In the genomic region with DNA sequence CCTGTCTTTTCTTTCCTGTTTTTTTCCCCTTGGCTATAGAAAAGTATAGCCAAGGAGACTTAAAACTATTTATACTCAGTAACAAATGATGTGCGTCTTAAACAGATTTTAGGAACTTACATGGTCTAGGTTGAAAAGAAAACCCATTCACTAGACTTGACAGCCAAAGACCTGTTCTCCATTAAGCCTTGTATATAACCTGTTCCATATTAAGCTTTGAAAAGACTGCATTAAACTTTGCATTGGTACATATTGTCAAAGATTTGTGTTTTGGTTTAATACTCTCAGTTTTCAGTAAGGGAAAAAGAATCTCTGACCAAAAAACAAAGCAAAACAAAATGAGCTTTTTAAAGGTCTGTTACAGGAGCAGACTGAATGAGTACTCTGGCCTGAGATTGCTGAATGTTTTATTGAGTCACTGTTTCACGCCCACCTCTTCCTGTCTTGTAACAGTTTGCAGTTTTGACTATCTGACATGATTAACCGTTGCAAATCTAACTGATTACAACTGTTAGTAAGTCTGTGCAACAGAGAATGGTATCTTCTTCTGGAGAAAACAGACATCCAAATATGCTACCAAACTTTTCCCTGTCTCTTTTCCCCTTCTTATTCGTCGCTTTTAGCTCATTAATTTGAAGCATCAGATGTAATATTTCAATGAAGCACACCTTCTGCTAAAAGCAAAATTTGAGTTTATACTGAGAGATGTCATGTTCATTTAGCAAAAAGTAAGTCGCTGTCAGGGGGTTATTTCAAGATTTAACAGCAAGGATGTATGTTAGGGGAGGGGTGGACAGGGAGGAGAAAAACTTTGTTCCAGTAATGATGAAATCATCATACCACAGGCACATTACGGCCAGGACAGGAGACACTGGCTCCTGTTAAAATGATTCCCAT, we compare ENCODE assay signal across 9 cellular contexts. TPM values are rescaled to one million over a fixed set of nuclear protein-coding genes. Genes with fewer than 3 reads are reported as not detected.
DNase-seq lines count a peak whose midpoint lies in the region; ATAC-seq and TF ChIP-seq lines count a peak whose summit lies in the region.
"Had no signal": no experiment of that assay in that cellular context is flagged by ENCODE, and none has a peak within 500 bp of the region (broad histone marks: within the 10 kb centered on the region; RNA-seq: fewer than 3 reads in every experiment).

No MANE protein-coding gene starts in this region.

- no peak for TF ChIP-seq CTCF in fibroblast of the aortic adventitia (IDR thresholded peaks at IDR 0.05; ENCODE audit: insufficient read depth, low read length)

- H3K4me1 Mint-ChIP-seq in T-helper 1 cell treated with Interleukin-12 subunit alpha and Interleukin-12 subunit beta and Interleukin-4 antibody, amounts not matched to agents 30 μg/mL and 1 μg/mL, for 36 hours (ENCODE audit: low read depth), result peaks cover 42% of the 10 kb centered on the region

- H3K4me3 ChIP-seq in fibroblast of the aortic adventitia (ENCODE audit: low read depth, low read length) (peak overlapping the region; percentile 1), Karpas-422 (ENCODE audit: low read length) (no peak overlapping the region)

- H3K9ac ChIP-seq in Karpas-422 (ENCODE audit: low read length), result no peak overlapping the region

- H2AFZ ChIP-seq in Karpas-422 (ENCODE audit: low read length), result no peak overlapping the region

- no peak overlapping the region for H3K4me2 ChIP-seq in Karpas-422 (ENCODE audit: low read depth, low read length, poor library complexity, severe bottlenecking)

- H4K20me1 ChIP-seq in Karpas-422 (ENCODE audit: insufficient read depth, low read depth, low read length), result no peaks in the 10 kb centered on the region

- peak overlapping the region; percentile 26 for H3K4me3 Mint-ChIP-seq in T-helper 1 cell treated with Interleukin-12 subunit alpha and Interleukin-12 subunit beta and Interleukin-4 antibody, amounts not matched to agents 30 μg/mL and 1 μg/mL, for 36 hours

- peaks cover 21% of the 10 kb centered on the region for H3K36me3 Mint-ChIP-seq in T-helper 1 cell treated with Interleukin-12 subunit alpha and Interleukin-12 subunit beta and Interleukin-4 antibody, amounts not matched to agents 30 μg/mL and 1 μg/mL, for 36 hours (ENCODE audit: low read depth)

- H3K9me3 Mint-ChIP-seq in T-helper 1 cell treated with Interleukin-12 subunit alpha and Interleukin-12 subunit beta and Interleukin-4 antibody, amounts not matched to agents 30 μg/mL and 1 μg/mL, for 36 hours, result no peaks in the 10 kb centered on the region

- H3K27ac ChIP-seq in Karpas-422 (ENCODE audit: low read length), result no peak overlapping the region
- H3K27ac ChIP-seq: VCaP had no signal

- no peaks in the 10 kb centered on the region for H3K27me3 ChIP-seq in Karpas-422 (ENCODE audit: low read length)

- H3K9me2 ChIP-seq in Karpas-422 (replicated peaks; ENCODE audit: insufficient read depth, low read length), result no peaks in the 10 kb centered on the region

- H3K4me1 ChIP-seq in Karpas-422 (ENCODE audit: low read length), result no peaks in the 10 kb centered on the region

- H3K36me3 ChIP-seq in Karpas-422 (ENCODE audit: insufficient read depth, low read length), result no peaks in the 10 kb centered on the region

- ATAC-seq in stimulated activated naive CD8-positive, alpha-beta T cell treated with anti-CD3 and anti-CD28 coated beads, Interleukin-15, Interleukin-2, amounts not matched to agents 100 U/mL and 50 U/mL, for 24 hours, result peak; percentile 97

- H3K79me2 ChIP-seq in Karpas-422 (ENCODE audit: low read length), result no peaks in the 10 kb centered on the region

- no peaks in the 10 kb centered on the region for H3K9me3 ChIP-seq in Karpas-422 (ENCODE audit: low read length)

- peak overlapping the region; percentile 86 for H3K27ac Mint-ChIP-seq in T-helper 1 cell treated with Interleukin-12 subunit alpha and Interleukin-12 subunit beta and Interleukin-4 antibody, amounts not matched to agents 30 μg/mL and 1 μg/mL, for 36 hours

- peak; percentile 31 for DNase-seq in stimulated activated naive CD4-positive, alpha-beta T cell treated with Interleukin-2 at 50 U/mL for 16 hours (lab: John Stamatoyannopoulos, UW)
- no peak for DNase-seq in stimulated activated naive CD4-positive, alpha-beta T cell (lab: John Stamatoyannopoulos, UW)
- DNase-seq in fibroblast of the aortic adventitia (ENCODE audit: low read depth), result peak; percentile 84
- DNase-seq in stimulated activated naive CD8-positive, alpha-beta T cell treated with anti-CD3 and anti-CD28 coated beads, Interleukin-15, Interleukin-2, amounts not matched to agents 100 U/mL and 50 U/mL, for 24 hours, result peak; percentile 33
- no peak for DNase-seq in Karpas-422
- no peak for DNase-seq in iPS-NIHi11 (ENCODE audit: low spot score)
- no peak for DNase-seq in NCI-H1417 (lab: John Stamatoyannopoulos, UW)

- peaks cover 3% of the 10 kb centered on the region for H3K27me3 Mint-ChIP-seq in T-helper 1 cell treated with Interleukin-12 subunit alpha and Interleukin-12 subunit beta and Interleukin-4 antibody, amounts not matched to agents 30 μg/mL and 1 μg/mL, for 36 hours (ENCODE audit: low read depth)

RNA-seq across cellular contexts. Expression of gene SUPT3H, which starts 59.1 kb away (rescaled TPM):
- total RNA-seq in fibroblast of the aortic adventitia (ENCODE audit: low replicate concordance), result 10.6 and 13.4 TPM in 2 replicates
- total RNA-seq in Karpas-422 (2014; rRNA removed; shearing (Covaris generic); ENCODE audit: low replicate concordance), result 2.0 and 2.6 TPM in 2 replicates

Comparison
In these comparisons a context has a peak if more than half of its experiments do, and no peak if none do; other contexts are left out.
1. DNase-seq: peak in stimulated activated naive CD4-positive, alpha-beta T cell treated with Interleukin-2 at 50 U/mL for 16 hours (single experiment), fibroblast of the aortic adventitia (single experiment) and stimulated activated naive CD8-positive, alpha-beta T cell treated with anti-CD3 and anti-CD28 coated beads, Interleukin-15, Interleukin-2, amounts not matched to agents 100 U/mL and 50 U/mL, for 24 hours (single experiment); none in stimulated activated naive CD4-positive, alpha-beta T cell (0 of 6), Karpas-422 (single experiment), iPS-NIHi11 (single experiment) and NCI-H1417 (0 of 3).